Comparison of ENCODE assay signal across 1 cellular context in the genomic region with DNA sequence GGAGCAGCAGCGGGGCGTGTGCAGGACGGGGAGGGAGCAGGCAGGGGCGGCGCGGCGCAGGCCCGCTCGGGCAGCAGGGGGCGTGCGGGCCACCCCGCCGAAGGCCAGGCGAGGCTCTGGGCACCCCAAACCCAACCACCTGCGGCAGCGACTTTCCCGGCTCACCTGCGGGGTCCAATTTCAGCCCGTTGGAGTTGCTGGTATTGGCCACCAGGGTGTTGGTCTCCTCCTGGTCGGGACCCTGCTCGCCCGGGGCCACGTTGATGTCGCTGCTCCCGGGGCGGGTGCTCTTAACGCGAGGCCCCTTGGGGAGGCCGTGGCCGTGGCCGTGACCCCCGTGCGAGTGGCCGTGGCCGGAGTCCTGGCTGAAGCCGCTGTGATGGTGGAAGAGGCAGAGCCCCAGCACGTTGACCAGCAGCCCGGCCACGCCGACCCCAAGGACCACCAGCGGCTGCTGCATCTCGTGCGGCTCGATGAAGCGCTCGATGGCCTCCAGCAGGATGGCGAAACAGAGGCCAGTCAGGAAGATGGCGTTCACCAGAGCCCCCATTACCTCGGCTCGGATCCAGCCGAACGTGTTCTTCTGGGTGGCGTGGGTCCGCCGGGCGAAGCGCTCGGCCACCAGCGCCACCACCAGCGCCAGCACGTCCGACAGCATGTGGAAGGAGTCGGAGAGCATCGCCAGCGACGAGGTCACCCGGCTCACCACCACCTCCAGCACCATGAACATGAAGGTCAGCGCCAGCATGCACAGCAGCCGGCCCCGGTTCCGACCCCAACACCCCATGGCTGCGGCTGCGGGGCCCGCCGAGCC.
TF ChIP-seq lines count a peak whose summit lies in the region.

No MANE protein-coding gene starts in this region.

TF ChIP-seq in HEK293, 187 proteins besides CTCF, POLR2A, EP300 and RAD21 (continued from another document and continues in another):
- TF ChIP-seq, protein P1, sequence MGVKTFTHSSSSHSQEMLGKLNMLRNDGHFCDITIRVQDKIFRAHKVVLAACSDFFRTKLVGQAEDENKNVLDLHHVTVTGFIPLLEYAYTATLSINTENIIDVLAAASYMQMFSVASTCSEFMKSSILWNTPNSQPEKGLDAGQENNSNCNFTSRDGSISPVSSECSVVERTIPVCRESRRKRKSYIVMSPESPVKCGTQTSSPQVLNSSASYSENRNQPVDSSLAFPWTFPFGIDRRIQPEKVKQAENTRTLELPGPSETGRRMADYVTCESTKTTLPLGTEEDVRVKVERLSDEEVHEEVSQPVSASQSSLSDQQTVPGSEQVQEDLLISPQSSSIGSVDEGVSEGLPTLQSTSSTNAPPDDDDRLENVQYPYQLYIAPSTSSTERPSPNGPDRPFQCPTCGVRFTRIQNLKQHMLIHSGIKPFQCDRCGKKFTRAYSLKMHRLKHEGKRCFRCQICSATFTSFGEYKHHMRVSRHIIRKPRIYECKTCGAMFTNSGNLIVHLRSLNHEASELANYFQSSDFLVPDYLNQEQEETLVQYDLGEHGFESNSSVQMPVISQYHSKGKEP (tag by site-specific recombination; IDR thresholded peaks at IDR 0.05), result 0 out of 2 replicates have a peak, but pooled peaks have one; percentile 28
- TF ChIP-seq, protein P2, sequence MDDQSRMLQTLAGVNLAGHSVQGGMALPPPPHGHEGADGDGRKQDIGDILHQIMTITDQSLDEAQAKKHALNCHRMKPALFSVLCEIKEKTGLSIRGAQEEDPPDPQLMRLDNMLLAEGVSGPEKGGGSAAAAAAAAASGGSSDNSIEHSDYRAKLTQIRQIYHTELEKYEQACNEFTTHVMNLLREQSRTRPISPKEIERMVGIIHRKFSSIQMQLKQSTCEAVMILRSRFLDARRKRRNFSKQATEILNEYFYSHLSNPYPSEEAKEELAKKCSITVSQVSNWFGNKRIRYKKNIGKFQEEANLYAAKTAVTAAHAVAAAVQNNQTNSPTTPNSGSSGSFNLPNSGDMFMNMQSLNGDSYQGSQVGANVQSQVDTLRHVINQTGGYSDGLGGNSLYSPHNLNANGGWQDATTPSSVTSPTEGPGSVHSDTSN (CRISPR knock-in tag; IDR thresholded peaks at IDR 0.05), result 0 out of 2 replicates have a peak, but pooled peaks have one; percentile 37
- TF ChIP-seq ZXDB (tag by site-specific recombination; IDR thresholded peaks at IDR 0.05) (peak; percentile 65; the same call in 1 of the 2 replicates), GLIS2 (tag by site-specific recombination; IDR thresholded peaks at IDR 0.05) (peak; percentile 99), ZNF426 (tag by site-specific recombination; IDR thresholded peaks at IDR 0.05) (no peak), ZBTB7A (tag by site-specific recombination; IDR thresholded peaks at IDR 0.05; ENCODE audit: low read depth) (peak; percentile 18), ZNF223 (tag by site-specific recombination; IDR thresholded peaks at IDR 0.05) (peak; percentile 94), ZNF416 (tag by site-specific recombination; IDR thresholded peaks at IDR 0.05) (no peak), SP3 (tag by site-specific recombination; IDR thresholded peaks at IDR 0.05) (peak; percentile 44), ZNF660 (tag by site-specific recombination; IDR thresholded peaks at IDR 0.05) (peak; percentile 73; the same call in 1 of the 2 replicates), ZEB2 (tag by site-specific recombination; IDR thresholded peaks at IDR 0.05) (peak; percentile 88), ZNF561 (tag by site-specific recombination; IDR thresholded peaks at IDR 0.05; ENCODE audit: borderline replicate concordance) (peak; percentile 67), SCRT2 (tag by site-specific recombination; IDR thresholded peaks at IDR 0.05) (peak; percentile 96), SETDB1 (IDR thresholded peaks at IDR 0.05; ENCODE audit: insufficient read length, low read length) (no peak), ZNF747 (tag by site-specific recombination; IDR thresholded peaks at IDR 0.05) (no peak), ZNF600 (tag by site-specific recombination; IDR thresholded peaks at IDR 0.05) (peak; percentile 78), BCL11B (tag by site-specific recombination; IDR thresholded peaks at IDR 0.05; ENCODE audit: low read depth) (peak; percentile 93), ZSCAN16 (tag by site-specific recombination; IDR thresholded peaks at IDR 0.05) (peak; percentile 51; the same call in 1 of the 2 replicates), SCRT1 (tag by site-specific recombination; IDR thresholded peaks at IDR 0.05; ENCODE audit: borderline replicate concordance) (peak; percentile 33; the same call in 1 of the 2 replicates), MYNN (tag by site-specific recombination; IDR thresholded peaks at IDR 0.05; ENCODE audit: borderline replicate concordance) (peak; percentile 74), ZNF335 (tag by site-specific recombination; conservative IDR thresholded peaks at IDR 0.05) (peak; percentile 94), ZFP37 (tag by site-specific recombination; IDR thresholded peaks at IDR 0.05) (peak; percentile 71; the same call in 1 of the 2 replicates), ZNF560 (tag by site-specific recombination; IDR thresholded peaks at IDR 0.05; ENCODE audit: borderline replicate concordance) (no peak), ZNF501 (tag by site-specific recombination; IDR thresholded peaks at IDR 0.05) (peak; percentile 27; the same call in 1 of the 2 replicates), ZNF610 (tag by site-specific recombination; IDR thresholded peaks at IDR 0.05; ENCODE audit: borderline replicate concordance) (0 out of 2 replicates have a peak, but pooled peaks have one; percentile 57), ZIC2 (tag by site-specific recombination; IDR thresholded peaks at IDR 0.05) (peak; percentile 72)
- TF ChIP-seq, protein P3, sequence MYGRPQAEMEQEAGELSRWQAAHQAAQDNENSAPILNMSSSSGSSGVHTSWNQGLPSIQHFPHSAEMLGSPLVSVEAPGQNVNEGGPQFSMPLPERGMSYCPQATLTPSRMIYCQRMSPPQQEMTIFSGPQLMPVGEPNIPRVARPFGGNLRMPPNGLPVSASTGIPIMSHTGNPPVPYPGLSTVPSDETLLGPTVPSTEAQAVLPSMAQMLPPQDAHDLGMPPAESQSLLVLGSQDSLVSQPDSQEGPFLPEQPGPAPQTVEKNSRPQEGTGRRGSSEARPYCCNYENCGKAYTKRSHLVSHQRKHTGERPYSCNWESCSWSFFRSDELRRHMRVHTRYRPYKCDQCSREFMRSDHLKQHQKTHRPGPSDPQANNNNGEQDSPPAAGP (tag by site-specific recombination; IDR thresholded peaks at IDR 0.05), result 0 out of 2 replicates have a peak, but pooled peaks have one; percentile 22
- TF ChIP-seq, protein P4, sequence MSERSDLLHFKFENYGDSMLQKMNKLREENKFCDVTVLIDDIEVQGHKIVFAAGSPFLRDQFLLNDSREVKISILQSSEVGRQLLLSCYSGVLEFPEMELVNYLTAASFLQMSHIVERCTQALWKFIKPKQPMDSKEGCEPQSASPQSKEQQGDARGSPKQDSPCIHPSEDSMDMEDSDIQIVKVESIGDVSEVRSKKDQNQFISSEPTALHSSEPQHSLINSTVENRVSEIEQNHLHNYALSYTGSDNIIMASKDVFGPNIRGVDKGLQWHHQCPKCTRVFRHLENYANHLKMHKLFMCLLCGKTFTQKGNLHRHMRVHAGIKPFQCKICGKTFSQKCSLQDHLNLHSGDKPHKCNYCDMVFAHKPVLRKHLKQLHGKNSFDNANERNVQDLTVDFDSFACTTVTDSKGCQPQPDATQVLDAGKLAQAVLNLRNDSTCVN (tag by site-specific recombination; optimal IDR thresholded peaks at IDR 0.05), result peak; percentile 96
- TF ChIP-seq, protein P5, sequence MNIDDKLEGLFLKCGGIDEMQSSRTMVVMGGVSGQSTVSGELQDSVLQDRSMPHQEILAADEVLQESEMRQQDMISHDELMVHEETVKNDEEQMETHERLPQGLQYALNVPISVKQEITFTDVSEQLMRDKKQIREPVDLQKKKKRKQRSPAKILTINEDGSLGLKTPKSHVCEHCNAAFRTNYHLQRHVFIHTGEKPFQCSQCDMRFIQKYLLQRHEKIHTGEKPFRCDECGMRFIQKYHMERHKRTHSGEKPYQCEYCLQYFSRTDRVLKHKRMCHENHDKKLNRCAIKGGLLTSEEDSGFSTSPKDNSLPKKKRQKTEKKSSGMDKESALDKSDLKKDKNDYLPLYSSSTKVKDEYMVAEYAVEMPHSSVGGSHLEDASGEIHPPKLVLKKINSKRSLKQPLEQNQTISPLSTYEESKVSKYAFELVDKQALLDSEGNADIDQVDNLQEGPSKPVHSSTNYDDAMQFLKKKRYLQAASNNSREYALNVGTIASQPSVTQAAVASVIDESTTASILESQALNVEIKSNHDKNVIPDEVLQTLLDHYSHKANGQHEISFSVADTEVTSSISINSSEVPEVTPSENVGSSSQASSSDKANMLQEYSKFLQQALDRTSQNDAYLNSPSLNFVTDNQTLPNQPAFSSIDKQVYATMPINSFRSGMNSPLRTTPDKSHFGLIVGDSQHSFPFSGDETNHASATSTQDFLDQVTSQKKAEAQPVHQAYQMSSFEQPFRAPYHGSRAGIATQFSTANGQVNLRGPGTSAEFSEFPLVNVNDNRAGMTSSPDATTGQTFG (tag by site-specific recombination; IDR thresholded peaks at IDR 0.05; ENCODE audit: borderline replicate concordance), result no peak
- TF ChIP-seq, protein P6, sequence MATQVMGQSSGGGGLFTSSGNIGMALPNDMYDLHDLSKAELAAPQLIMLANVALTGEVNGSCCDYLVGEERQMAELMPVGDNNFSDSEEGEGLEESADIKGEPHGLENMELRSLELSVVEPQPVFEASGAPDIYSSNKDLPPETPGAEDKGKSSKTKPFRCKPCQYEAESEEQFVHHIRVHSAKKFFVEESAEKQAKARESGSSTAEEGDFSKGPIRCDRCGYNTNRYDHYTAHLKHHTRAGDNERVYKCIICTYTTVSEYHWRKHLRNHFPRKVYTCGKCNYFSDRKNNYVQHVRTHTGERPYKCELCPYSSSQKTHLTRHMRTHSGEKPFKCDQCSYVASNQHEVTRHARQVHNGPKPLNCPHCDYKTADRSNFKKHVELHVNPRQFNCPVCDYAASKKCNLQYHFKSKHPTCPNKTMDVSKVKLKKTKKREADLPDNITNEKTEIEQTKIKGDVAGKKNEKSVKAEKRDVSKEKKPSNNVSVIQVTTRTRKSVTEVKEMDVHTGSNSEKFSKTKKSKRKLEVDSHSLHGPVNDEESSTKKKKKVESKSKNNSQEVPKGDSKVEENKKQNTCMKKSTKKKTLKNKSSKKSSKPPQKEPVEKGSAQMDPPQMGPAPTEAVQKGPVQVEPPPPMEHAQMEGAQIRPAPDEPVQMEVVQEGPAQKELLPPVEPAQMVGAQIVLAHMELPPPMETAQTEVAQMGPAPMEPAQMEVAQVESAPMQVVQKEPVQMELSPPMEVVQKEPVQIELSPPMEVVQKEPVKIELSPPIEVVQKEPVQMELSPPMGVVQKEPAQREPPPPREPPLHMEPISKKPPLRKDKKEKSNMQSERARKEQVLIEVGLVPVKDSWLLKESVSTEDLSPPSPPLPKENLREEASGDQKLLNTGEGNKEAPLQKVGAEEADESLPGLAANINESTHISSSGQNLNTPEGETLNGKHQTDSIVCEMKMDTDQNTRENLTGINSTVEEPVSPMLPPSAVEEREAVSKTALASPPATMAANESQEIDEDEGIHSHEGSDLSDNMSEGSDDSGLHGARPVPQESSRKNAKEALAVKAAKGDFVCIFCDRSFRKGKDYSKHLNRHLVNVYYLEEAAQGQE (tag by site-specific recombination; IDR thresholded peaks at IDR 0.05), result peak; percentile 58
- TF ChIP-seq, protein P7, sequence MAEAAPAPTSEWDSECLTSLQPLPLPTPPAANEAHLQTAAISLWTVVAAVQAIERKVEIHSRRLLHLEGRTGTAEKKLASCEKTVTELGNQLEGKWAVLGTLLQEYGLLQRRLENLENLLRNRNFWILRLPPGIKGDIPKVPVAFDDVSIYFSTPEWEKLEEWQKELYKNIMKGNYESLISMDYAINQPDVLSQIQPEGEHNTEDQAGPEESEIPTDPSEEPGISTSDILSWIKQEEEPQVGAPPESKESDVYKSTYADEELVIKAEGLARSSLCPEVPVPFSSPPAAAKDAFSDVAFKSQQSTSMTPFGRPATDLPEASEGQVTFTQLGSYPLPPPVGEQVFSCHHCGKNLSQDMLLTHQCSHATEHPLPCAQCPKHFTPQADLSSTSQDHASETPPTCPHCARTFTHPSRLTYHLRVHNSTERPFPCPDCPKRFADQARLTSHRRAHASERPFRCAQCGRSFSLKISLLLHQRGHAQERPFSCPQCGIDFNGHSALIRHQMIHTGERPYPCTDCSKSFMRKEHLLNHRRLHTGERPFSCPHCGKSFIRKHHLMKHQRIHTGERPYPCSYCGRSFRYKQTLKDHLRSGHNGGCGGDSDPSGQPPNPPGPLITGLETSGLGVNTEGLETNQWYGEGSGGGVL (tag by site-specific recombination; IDR thresholded peaks at IDR 0.05), result peak; percentile 50; the same call in 1 of the 2 replicates
- TF ChIP-seq, protein P8, sequence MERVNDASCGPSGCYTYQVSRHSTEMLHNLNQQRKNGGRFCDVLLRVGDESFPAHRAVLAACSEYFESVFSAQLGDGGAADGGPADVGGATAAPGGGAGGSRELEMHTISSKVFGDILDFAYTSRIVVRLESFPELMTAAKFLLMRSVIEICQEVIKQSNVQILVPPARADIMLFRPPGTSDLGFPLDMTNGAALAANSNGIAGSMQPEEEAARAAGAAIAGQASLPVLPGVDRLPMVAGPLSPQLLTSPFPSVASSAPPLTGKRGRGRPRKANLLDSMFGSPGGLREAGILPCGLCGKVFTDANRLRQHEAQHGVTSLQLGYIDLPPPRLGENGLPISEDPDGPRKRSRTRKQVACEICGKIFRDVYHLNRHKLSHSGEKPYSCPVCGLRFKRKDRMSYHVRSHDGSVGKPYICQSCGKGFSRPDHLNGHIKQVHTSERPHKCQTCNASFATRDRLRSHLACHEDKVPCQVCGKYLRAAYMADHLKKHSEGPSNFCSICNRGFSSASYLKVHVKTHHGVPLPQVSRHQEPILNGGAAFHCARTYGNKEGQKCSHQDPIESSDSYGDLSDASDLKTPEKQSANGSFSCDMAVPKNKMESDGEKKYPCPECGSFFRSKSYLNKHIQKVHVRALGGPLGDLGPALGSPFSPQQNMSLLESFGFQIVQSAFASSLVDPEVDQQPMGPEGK (tag by site-specific recombination; IDR thresholded peaks at IDR 0.05), result peak; percentile 70; the same call in 1 of the 2 replicates
- TF ChIP-seq, protein P9, sequence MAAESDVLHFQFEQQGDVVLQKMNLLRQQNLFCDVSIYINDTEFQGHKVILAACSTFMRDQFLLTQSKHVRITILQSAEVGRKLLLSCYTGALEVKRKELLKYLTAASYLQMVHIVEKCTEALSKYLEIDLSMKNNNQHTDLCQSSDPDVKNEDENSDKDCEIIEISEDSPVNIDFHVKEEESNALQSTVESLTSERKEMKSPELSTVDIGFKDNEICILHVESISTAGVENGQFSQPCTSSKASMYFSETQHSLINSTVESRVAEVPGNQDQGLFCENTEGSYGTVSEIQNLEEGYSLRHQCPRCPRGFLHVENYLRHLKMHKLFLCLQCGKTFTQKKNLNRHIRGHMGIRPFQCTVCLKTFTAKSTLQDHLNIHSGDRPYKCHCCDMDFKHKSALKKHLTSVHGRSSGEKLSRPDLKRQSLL (tag by site-specific recombination; IDR thresholded peaks at IDR 0.05), result no peak
